Comparison of ENCODE assay signal across 8 cellular contexts in the genomic region with DNA sequence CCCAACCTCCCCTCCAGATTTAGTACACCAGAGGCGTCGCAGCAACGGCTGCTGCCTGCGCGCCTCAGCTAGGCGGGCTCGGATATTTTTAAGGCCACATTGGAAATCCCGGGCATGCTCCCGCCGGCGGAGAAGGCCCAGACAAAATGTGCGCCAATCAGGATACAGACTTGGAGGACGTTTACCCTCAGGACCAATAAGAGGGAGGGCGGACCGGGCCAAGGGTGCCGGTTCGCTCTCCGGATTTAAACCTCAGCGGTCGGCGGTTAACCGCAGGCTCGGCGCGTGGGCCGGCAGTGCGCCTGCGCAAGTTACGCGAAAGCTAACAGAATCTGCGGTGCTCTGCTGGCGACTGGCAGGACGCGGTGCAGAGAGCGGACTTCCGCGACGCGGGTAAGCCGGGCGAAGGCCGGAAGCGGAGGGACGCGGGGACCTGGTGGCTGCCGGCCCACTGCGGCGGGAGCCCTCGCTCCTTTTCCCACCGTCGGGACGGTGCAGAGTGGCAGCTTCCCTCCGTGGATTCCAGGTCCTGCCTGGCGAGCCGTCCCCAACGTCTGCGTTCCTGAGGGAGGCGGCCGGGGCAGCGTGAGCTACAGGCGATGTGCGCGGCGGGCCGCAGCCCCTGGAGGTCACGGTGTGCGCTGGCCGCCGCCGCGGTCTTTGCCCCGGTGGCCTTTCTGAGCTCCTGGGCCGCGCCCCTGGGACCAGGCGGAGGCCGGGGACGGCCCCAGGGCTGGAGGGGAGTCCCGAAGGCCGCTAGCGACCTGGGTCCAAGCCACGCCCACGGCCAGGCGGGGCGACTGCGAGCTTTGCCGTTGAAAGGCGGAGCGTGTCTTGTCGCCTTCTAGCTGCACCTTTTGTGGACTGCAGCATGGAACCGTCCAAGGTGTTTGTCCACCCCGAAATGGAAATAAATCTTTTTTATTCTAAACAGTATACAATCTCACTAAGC. TPM values are rescaled to one million over a fixed set of nuclear protein-coding genes. Genes with fewer than 3 reads are reported as not detected.
DNase-seq lines count a peak whose midpoint lies in the region; ATAC-seq and TF ChIP-seq lines count a peak whose summit lies in the region.

A gene with protein sequence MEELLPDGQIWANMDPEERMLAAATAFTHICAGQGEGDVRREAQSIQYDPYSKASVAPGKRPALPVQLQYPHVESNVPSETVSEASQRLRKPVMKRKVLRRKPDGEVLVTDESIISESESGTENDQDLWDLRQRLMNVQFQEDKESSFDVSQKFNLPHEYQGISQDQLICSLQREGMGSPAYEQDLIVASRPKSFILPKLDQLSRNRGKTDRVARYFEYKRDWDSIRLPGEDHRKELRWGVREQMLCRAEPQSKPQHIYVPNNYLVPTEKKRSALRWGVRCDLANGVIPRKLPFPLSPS (plus strand): TSS at position 296 of the 952 bp plus-strand sequence. CDS start 11,701 bp downstream, outside the sequence.

- TF ChIP-seq POLR2A in heart left ventricle (IDR thresholded peaks at IDR 0.05) (peak in 1 of 2 donors; percentile 78), upper lobe of left lung (IDR thresholded peaks at IDR 0.05) (peak in 3 of 4 donors; percentile 40 to 74 (median 71))

- 0 to 1% (median 0%) methylated on average over 46 to 91 of the region's 91 CpGs for WGBS in heart left ventricle, 4 donors
- whole genome bisulfite sequencing in upper lobe of left lung, 2 donors = 0 to 2% methylated on average over 5 to 78 of the region's 91 CpGs

- H3K27me3 ChIP-seq in heart left ventricle (no peaks in the 10 kb centered on the region), upper lobe of left lung (no peaks in the 10 kb centered on the region)

- H3K4me3 ChIP-seq in heart left ventricle = peak within 1 kb of the TSS; percentile 56 to 95 (median 79)
- H3K4me3 ChIP-seq in upper lobe of left lung = peak within 1 kb of the TSS; percentile 61 to 79 (median 76)

- H3K4me1 ChIP-seq in heart left ventricle = peaks cover 0 to 27% (median 5%) of the 10 kb centered on the region in 12 donors
- H3K4me1 ChIP-seq in upper lobe of left lung = peaks cover 5 to 21% (median 11%) of the 10 kb centered on the region in 4 donors

- intact Hi-C loops in heart left ventricle (cut with DNase I) = loop anchor here in 3 of 10 donors (5.0 to 10.0 kb wide), 3 partner anchors 260 to 463 kb away; a partner anchor contains a TSS
- intact Hi-C loops in posterior cingulate gyrus (cut with DNase I) = no loop called here

- DNase-seq in NCI-H1105 (lab: John Stamatoyannopoulos, UW) = peak; percentile 92
- DNase-seq in T follicular helper cell (ENCODE audit: low read depth) = peak; percentile 86
- DNase-seq in amniotic epithelial cell (ENCODE audit: low read depth) = peak; percentile 97
- DNase-seq in heart left ventricle = peak; percentile 93 to 98 (median 95)
- peak; percentile 88 to 99 (median 94) for DNase-seq in posterior cingulate gyrus
- DNase-seq in upper lobe of left lung = peak; percentile 95 to 99

- TF ChIP-seq CTCF in GM12874 (IDR thresholded peaks at IDR 0.05; ENCODE audit: insufficient read depth, low read depth, low read length) (0 out of 2 replicates have a peak, but pooled peaks have one; percentile 23), heart left ventricle (IDR thresholded peaks at IDR 0.05) (peak in 9 of 12 donors; percentile 15 to 63 (median 34)), upper lobe of left lung (IDR thresholded peaks at IDR 0.05) (peak in 4 of 6 experiments; percentile 3 to 43 (median 30))

- H3K9me3 ChIP-seq in heart left ventricle = no peaks in the 10 kb centered on the region
- H3K9me3 ChIP-seq in upper lobe of left lung = no peaks in the 10 kb centered on the region

- H3K36me3 ChIP-seq in heart left ventricle (peaks cover 0 to 12% (median 4%) of the 10 kb centered on the region in 9 donors), upper lobe of left lung (peaks cover 0 to 7% (median 0%) of the 10 kb centered on the region in 4 donors)

- H3K27ac ChIP-seq in heart left ventricle (peak within 1 kb of the TSS; percentile 80 to 98 (median 94)), upper lobe of left lung (peak within 1 kb of the TSS; percentile 84 to 94 (median 92))

- peak in 1 of 4 donors; percentile 27 for TF ChIP-seq EP300 in upper lobe of left lung (IDR thresholded peaks at IDR 0.05)

- ATAC-seq in HG02642 (IDR thresholded peaks at IDR 0.05; ENCODE audit: poor library complexity, unreplicated experiment) = peak; percentile 92
- ATAC-seq in heart left ventricle = peak; percentile 98 to 100 (median 99)
- peak; percentile 98 to 99 for ATAC-seq in upper lobe of left lung (ENCODE audit: low FRiP score in 2 of 2)

RNA-seq across cellular contexts. Expression of the gene that starts here (rescaled TPM):
- total RNA-seq in heart left ventricle = 1 to 10 TPM; 3.4 to 6.9 (median 4.5) TPM
- polyA plus RNA-seq in heart left ventricle = 1 to 10 TPM; 3.0 to 3.5 TPM
- total RNA-seq in upper lobe of left lung = 1 to 10 TPM in 5 of 6 donors, under 1 TPM in 1; 0.55 to 6.3 (median 3.8) TPM

Comparison
In these comparisons a context has a peak if more than half of its experiments do, and no peak if none do; other contexts are left out.
1. Peak in every context shown above with its lines: DNase-seq, ATAC-seq, H3K4me3 ChIP-seq and H3K27ac ChIP-seq.